ENCODE assay signal across 1 cellular context in genomic region chr1:15951341-15952153, GRCh38.
A peak's percentile ranks its signal among the peaks of the same experiment; 100 is the strongest.
TF ChIP-seq lines count a peak whose summit lies in the region.

No MANE protein-coding gene starts in this region.

TF ChIP-seq in K562, 482 proteins besides CTCF, POLR2A, EP300 and RAD21 (continued from another document and continues in another):
- TF ChIP-seq ARID3B (CRISPR knock-in tag; IDR thresholded peaks at IDR 0.05; ENCODE audit: borderline replicate concordance) = 0 out of 2 replicates have a peak, but pooled peaks have one; percentile 15
- TF ChIP-seq, protein P1, sequence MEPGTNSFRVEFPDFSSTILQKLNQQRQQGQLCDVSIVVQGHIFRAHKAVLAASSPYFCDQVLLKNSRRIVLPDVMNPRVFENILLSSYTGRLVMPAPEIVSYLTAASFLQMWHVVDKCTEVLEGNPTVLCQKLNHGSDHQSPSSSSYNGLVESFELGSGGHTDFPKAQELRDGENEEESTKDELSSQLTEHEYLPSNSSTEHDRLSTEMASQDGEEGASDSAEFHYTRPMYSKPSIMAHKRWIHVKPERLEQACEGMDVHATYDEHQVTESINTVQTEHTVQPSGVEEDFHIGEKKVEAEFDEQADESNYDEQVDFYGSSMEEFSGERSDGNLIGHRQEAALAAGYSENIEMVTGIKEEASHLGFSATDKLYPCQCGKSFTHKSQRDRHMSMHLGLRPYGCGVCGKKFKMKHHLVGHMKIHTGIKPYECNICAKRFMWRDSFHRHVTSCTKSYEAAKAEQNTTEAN (CRISPR knock-in tag; IDR thresholded peaks at IDR 0.05) = peak; percentile 28; the same call in 1 of the 2 replicates
- TF ChIP-seq FOXK1 (CRISPR knock-in tag; IDR thresholded peaks at IDR 0.05; ENCODE audit: borderline replicate concordance) = peak; percentile 91
- TF ChIP-seq, protein P2, sequence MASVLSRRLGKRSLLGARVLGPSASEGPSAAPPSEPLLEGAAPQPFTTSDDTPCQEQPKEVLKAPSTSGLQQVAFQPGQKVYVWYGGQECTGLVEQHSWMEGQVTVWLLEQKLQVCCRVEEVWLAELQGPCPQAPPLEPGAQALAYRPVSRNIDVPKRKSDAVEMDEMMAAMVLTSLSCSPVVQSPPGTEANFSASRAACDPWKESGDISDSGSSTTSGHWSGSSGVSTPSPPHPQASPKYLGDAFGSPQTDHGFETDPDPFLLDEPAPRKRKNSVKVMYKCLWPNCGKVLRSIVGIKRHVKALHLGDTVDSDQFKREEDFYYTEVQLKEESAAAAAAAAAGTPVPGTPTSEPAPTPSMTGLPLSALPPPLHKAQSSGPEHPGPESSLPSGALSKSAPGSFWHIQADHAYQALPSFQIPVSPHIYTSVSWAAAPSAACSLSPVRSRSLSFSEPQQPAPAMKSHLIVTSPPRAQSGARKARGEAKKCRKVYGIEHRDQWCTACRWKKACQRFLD (CRISPR knock-in tag; IDR thresholded peaks at IDR 0.05) = peak; percentile 68; the same call in 1 of the 2 replicates
- peak; percentile 71 for TF ChIP-seq VEZF1 (CRISPR knock-in tag; IDR thresholded peaks at IDR 0.05)
- TF ChIP-seq, protein P3, sequence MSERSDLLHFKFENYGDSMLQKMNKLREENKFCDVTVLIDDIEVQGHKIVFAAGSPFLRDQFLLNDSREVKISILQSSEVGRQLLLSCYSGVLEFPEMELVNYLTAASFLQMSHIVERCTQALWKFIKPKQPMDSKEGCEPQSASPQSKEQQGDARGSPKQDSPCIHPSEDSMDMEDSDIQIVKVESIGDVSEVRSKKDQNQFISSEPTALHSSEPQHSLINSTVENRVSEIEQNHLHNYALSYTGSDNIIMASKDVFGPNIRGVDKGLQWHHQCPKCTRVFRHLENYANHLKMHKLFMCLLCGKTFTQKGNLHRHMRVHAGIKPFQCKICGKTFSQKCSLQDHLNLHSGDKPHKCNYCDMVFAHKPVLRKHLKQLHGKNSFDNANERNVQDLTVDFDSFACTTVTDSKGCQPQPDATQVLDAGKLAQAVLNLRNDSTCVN (CRISPR knock-in tag; IDR thresholded peaks at IDR 0.05) = no peak
- TF ChIP-seq, protein P4, sequence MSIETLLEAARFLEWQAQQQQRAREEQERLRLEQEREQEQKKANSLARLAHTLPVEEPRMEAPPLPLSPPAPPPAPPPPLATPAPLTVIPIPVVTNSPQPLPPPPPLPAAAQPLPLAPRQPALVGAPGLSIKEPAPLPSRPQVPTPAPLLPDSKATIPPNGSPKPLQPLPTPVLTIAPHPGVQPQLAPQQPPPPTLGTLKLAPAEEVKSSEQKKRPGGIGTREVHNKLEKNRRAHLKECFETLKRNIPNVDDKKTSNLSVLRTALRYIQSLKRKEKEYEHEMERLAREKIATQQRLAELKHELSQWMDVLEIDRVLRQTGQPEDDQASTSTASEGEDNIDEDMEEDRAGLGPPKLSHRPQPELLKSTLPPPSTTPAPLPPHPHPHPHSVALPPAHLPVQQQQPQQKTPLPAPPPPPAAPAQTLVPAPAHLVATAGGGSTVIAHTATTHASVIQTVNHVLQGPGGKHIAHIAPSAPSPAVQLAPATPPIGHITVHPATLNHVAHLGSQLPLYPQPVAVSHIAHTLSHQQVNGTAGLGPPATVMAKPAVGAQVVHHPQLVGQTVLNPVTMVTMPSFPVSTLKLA (conservative IDR thresholded peaks at IDR 0.05) = peak in 1 of 2 experiments; percentile 21; a peak in 1 of 4 replicates
- no peak for TF ChIP-seq SMARCA4 (IDR thresholded peaks at IDR 0.05)
- no peak for TF ChIP-seq HDGF (IDR thresholded peaks at IDR 0.05)
- TF ChIP-seq, protein P5, sequence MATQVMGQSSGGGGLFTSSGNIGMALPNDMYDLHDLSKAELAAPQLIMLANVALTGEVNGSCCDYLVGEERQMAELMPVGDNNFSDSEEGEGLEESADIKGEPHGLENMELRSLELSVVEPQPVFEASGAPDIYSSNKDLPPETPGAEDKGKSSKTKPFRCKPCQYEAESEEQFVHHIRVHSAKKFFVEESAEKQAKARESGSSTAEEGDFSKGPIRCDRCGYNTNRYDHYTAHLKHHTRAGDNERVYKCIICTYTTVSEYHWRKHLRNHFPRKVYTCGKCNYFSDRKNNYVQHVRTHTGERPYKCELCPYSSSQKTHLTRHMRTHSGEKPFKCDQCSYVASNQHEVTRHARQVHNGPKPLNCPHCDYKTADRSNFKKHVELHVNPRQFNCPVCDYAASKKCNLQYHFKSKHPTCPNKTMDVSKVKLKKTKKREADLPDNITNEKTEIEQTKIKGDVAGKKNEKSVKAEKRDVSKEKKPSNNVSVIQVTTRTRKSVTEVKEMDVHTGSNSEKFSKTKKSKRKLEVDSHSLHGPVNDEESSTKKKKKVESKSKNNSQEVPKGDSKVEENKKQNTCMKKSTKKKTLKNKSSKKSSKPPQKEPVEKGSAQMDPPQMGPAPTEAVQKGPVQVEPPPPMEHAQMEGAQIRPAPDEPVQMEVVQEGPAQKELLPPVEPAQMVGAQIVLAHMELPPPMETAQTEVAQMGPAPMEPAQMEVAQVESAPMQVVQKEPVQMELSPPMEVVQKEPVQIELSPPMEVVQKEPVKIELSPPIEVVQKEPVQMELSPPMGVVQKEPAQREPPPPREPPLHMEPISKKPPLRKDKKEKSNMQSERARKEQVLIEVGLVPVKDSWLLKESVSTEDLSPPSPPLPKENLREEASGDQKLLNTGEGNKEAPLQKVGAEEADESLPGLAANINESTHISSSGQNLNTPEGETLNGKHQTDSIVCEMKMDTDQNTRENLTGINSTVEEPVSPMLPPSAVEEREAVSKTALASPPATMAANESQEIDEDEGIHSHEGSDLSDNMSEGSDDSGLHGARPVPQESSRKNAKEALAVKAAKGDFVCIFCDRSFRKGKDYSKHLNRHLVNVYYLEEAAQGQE (CRISPR knock-in tag; IDR thresholded peaks at IDR 0.05; ENCODE audit: low read depth) = peak; percentile 52; the same call in 1 of the 2 replicates
- TF ChIP-seq ZNF639 (CRISPR knock-in tag; conservative IDR thresholded peaks at IDR 0.05 in 1 of 2, IDR thresholded peaks at IDR 0.05 in 1 of 2) = peak in 1 of 2 experiments; percentile 51; a peak in 2 of 4 replicates
- no peak for TF ChIP-seq ELF4 (CRISPR knock-in tag; IDR thresholded peaks at IDR 0.05)
- TF ChIP-seq POLR2G (IDR thresholded peaks at IDR 0.05; ENCODE audit: low read depth, low read length) = peak; percentile 54
- 0 out of 2 replicates have a peak, but pooled peaks have one; percentile 10 for TF ChIP-seq NR4A1 (CRISPR knock-in tag; IDR thresholded peaks at IDR 0.05)
- TF ChIP-seq NR4A1 (tag; IDR thresholded peaks at IDR 0.05) = no peak
- no peak for TF ChIP-seq MCM3 (IDR thresholded peaks at IDR 0.05)
- no peak for TF ChIP-seq ZNF274 (IDR thresholded peaks at IDR 0.05; ENCODE audit: borderline replicate concordance, low read depth, low read length)
- TF ChIP-seq MYC (IDR thresholded peaks at IDR 0.05; ENCODE audit: low read depth, low read length) = 0 out of 2 replicates have a peak, but pooled peaks have one; percentile 9
- 0 out of 2 replicates have a peak, but pooled peaks have one; percentile 36 for TF ChIP-seq MYC (CRISPR knock-in tag; IDR thresholded peaks at IDR 0.05; ENCODE audit: borderline replicate concordance, low read depth)
- TF ChIP-seq, protein P6, sequence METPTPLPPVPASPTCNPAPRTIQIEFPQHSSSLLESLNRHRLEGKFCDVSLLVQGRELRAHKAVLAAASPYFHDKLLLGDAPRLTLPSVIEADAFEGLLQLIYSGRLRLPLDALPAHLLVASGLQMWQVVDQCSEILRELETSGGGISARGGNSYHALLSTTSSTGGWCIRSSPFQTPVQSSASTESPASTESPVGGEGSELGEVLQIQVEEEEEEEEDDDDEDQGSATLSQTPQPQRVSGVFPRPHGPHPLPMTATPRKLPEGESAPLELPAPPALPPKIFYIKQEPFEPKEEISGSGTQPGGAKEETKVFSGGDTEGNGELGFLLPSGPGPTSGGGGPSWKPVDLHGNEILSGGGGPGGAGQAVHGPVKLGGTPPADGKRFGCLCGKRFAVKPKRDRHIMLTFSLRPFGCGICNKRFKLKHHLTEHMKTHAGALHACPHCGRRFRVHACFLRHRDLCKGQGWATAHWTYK (CRISPR knock-in tag; IDR thresholded peaks at IDR 0.05) = peak; percentile 27; the same call in 1 of the 2 replicates
- peak; percentile 18; the same call in 1 of the 2 replicates for TF ChIP-seq DMBX1 (CRISPR knock-in tag; IDR thresholded peaks at IDR 0.05; ENCODE audit: borderline replicate concordance)
- no peak for TF ChIP-seq TEAD4 (IDR thresholded peaks at IDR 0.05; ENCODE audit: low read length)
- TF ChIP-seq TEAD4 (CRISPR knock-in tag; IDR thresholded peaks at IDR 0.05; ENCODE audit: borderline replicate concordance) = peak; percentile 41; the same call in 1 of the 2 replicates
- TF ChIP-seq GABPB1 (CRISPR knock-in tag; IDR thresholded peaks at IDR 0.05) = peak; percentile 36
- TF ChIP-seq ZBTB7A (IDR thresholded peaks at IDR 0.05; ENCODE audit: borderline replicate concordance, control insufficient read depth, low read depth, low read length) = 0 out of 2 replicates have a peak, but pooled peaks have one; percentile 47
- TF ChIP-seq CTCFL (IDR thresholded peaks at IDR 0.05; ENCODE audit: borderline replicate concordance, insufficient read depth, low read depth, low read length, poor library complexity, severe bottlenecking) = peak; percentile 74
- TF ChIP-seq KLF13 (tag; IDR thresholded peaks at IDR 0.05; ENCODE audit: borderline replicate concordance, low read depth) = 0 out of 2 replicates have a peak, but pooled peaks have one; percentile 9
- TF ChIP-seq ZNF592 (IDR thresholded peaks at IDR 0.05) = peak; percentile 40; the same call in 1 of the 2 replicates
